In the genomic region with DNA sequence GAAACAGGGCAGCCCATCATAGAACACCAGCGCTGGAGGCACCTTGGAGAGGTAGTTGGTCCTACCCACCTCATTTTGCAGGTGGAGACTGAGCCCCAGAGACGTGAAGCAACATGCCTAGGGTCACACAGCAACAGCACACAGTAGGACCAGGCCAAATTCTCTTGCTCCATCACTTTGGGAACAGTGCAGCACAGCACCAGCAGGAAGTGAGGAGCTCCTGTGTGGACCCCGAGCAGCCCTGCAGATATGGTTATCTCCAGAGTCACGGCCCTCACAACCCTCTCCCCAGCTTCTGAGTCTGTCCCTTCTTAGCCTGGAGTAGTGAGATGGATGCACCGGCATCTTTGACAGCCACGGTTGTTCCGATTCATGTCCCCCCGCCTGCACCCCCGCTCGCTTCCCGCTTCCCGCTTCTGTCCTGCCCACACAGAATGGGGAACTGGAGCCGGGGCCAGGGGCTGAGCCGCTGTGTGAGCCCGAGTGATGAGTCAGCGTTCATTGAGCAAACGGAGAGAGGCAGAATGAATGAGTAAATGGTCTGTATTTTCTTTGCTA, we compare ENCODE assay signal across 8 cellular contexts.
DNase-seq lines count a peak whose midpoint lies in the region; ATAC-seq and TF ChIP-seq lines count a peak whose summit lies in the region.

No MANE protein-coding gene starts in this region.

- H3K27me3 Mint-ChIP-seq in neural progenitor cell (ENCODE audit: insufficient read depth, low read depth), result no peaks in the 10 kb centered on the region

- peaks cover under 1% of the 10 kb centered on the region for H3K9me3 Mint-ChIP-seq in neural progenitor cell

- H3K27ac ChIP-seq in neural progenitor cell, result no peak overlapping the region
- H3K27ac ChIP-seq in WERI-Rb-1, result no peak overlapping the region
- peak overlapping the region in 1 of 4 donors; percentile 21 for H3K27ac ChIP-seq in esophagus squamous epithelium

- H4K20me1 ChIP-seq in neural progenitor cell (ENCODE audit: low read depth), result no peaks in the 10 kb centered on the region

- H3K36me3 ChIP-seq in neural progenitor cell (no peaks in the 10 kb centered on the region), WERI-Rb-1 (no peaks in the 10 kb centered on the region), esophagus squamous epithelium (no peaks in the 10 kb centered on the region)

- intact Hi-C loops in esophagus squamous epithelium (cut with DNase I), result no loop called here

- no peak overlapping the region for H3K9ac ChIP-seq in neural progenitor cell

- DNase-seq in EL (peak; percentile 58), NOMO-1 (lab: John Stamatoyannopoulos, UW; ENCODE audit: unreplicated experiment in 2 of 2) (peak; percentile 90 to 91), fibroblast of peridontal ligament (ENCODE audit: extremely low read depth) (peak; percentile 32), neural progenitor cell (ENCODE audit: low spot score) (peak; percentile 48), NCI-H2029 (lab: John Stamatoyannopoulos, UW) (no peak), WERI-Rb-1 (no peak), esophagus squamous epithelium (lab: John Stamatoyannopoulos, UW) (no peak)

- no peak overlapping the region for H2AFZ ChIP-seq in neural progenitor cell (replicated peaks)

- ATAC-seq in HG02852 (IDR thresholded peaks at IDR 0.05; ENCODE audit: unreplicated experiment), result no peak

- H3K27me3 ChIP-seq in neural progenitor cell (no peaks in the 10 kb centered on the region), WERI-Rb-1 (ENCODE audit: insufficient read depth, low read depth, severe bottlenecking) (no peaks in the 10 kb centered on the region), esophagus squamous epithelium (peaks cover 0 to 32% (median 0%) of the 10 kb centered on the region in 4 donors)

- H3F3A ChIP-seq in neural progenitor cell (ENCODE audit: low read depth), result no peaks in the 10 kb centered on the region

- WGBS in esophagus squamous epithelium, 2 donors, result 28 to 54% methylated on average over 5 to 13 of the region's 17 CpGs

- H3K9me3 ChIP-seq in neural progenitor cell (ENCODE audit: low read depth) (no peaks in the 10 kb centered on the region), WERI-Rb-1 (ENCODE audit: severe bottlenecking) (peaks cover 2% of the 10 kb centered on the region), esophagus squamous epithelium (no peaks in the 10 kb centered on the region)

- peaks cover 35% of the 10 kb centered on the region for H3K4me1 Mint-ChIP-seq in neural progenitor cell

- no peak overlapping the region for H3K4me2 ChIP-seq in neural progenitor cell

- H3K4me3 ChIP-seq in neural progenitor cell (no peak overlapping the region), WERI-Rb-1 (ENCODE audit: low read depth, low read length) (no peak overlapping the region), esophagus squamous epithelium (no peak overlapping the region)

- H3K79me2 ChIP-seq in neural progenitor cell (ENCODE audit: low read depth), result no peaks in the 10 kb centered on the region

- H3K27ac Mint-ChIP-seq in neural progenitor cell, result no peak overlapping the region

- peaks cover 22% of the 10 kb centered on the region for H3K4me1 ChIP-seq in neural progenitor cell
- H3K4me1 ChIP-seq in esophagus squamous epithelium, result peaks cover 0 to 32% (median 6%) of the 10 kb centered on the region in 3 donors

- H3K36me3 Mint-ChIP-seq in neural progenitor cell, result no peaks in the 10 kb centered on the region

- H3K4me3 Mint-ChIP-seq in neural progenitor cell, result no peak overlapping the region

- TF ChIP-seq POLR2A in esophagus squamous epithelium (IDR thresholded peaks at IDR 0.05), result no peak

- TF ChIP-seq CTCF in neural progenitor cell (IDR thresholded peaks at IDR 0.05), result no peak
- no peak for TF ChIP-seq CTCF in WERI-Rb-1 (IDR thresholded peaks at IDR 0.05; ENCODE audit: low read depth, low read length)
- no peak for TF ChIP-seq CTCF in esophagus squamous epithelium (IDR thresholded peaks at IDR 0.05)

Comparison
In these comparisons a context has a peak if more than half of its experiments do, and no peak if none do; other contexts are left out.
1. DNase-seq: peak in EL (single experiment), NOMO-1 (2 of 2), fibroblast of peridontal ligament (single experiment) and neural progenitor cell (single experiment); none in NCI-H2029 (single experiment), WERI-Rb-1 (single experiment) and esophagus squamous epithelium (single experiment).